ENCODE assay signal across 12 cellular contexts in the genomic region with DNA sequence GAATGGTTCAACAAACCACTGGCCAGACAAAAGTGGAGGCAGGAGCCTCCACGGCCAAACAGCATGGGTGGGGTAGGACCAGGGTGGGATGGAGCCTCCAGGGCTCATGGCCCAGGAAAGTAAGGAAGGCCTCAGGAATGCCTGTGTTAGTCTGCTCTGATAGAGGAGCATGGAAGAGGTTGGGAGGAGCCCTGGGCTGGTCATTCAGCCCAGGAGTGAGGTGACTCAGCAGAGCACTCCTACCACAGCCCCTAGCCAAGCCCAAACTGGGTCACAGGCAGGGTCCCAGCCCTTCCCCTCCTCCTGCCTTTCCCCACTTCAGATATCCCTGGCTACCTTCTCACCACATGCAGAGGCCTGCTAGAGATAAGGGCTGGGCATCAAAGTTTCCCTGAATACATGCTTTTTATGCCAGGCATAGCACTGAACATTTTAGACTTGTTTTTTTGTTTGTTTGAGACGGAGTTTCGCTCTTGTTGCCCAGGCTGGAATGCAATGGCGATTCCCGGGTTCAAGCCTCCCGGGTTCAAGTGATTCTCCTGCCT. TPM values are rescaled to one million over a fixed set of nuclear protein-coding genes. Genes with fewer than 3 reads are reported as not detected.
DNase-seq lines count a peak whose midpoint lies in the region; ATAC-seq and TF ChIP-seq lines count a peak whose summit lies in the region.
"Had no signal": no experiment of that assay in that cellular context is flagged by ENCODE, and none has a peak within 500 bp of the region (broad histone marks: within the 10 kb centered on the region; RNA-seq: fewer than 3 reads in every experiment).

No MANE protein-coding gene starts in this region.

- ATAC-seq in thoracic aorta (ENCODE audit: insufficient number of reproducible peaks, low FRiP score, low read depth) = no peak
- no peak for ATAC-seq in HG03139 (IDR thresholded peaks at IDR 0.05; ENCODE audit: unreplicated experiment)
- ATAC-seq in body of pancreas = no peak

- 68 to 81% methylated on average over 6 of the region's 6 CpGs for WGBS in body of pancreas, 2 donors

- no peak for TF ChIP-seq POLR2A in body of pancreas (IDR thresholded peaks at IDR 0.05)

- H3K27ac ChIP-seq in thoracic aorta (peak overlapping the region; percentile 72 to 79), body of pancreas (no peak overlapping the region)
- H3K27ac ChIP-seq: 22Rv1, lower lobe of right lung had no signal

- H3K27me3 ChIP-seq in thoracic aorta (replicated peaks; ENCODE audit: insufficient read depth) = no peaks in the 10 kb centered on the region
- no peaks in the 10 kb centered on the region for H3K27me3 ChIP-seq in body of pancreas

- no peak overlapping the region for H3K4me3 ChIP-seq in fibroblast of villous mesenchyme (ENCODE audit: low read depth, low read length)
- no peak overlapping the region for H3K4me3 ChIP-seq in thoracic aorta
- no peak overlapping the region for H3K4me3 ChIP-seq in body of pancreas
- H3K4me3 ChIP-seq: lower lobe of right lung had no signal

- H3K9me3 ChIP-seq in thoracic aorta = no peaks in the 10 kb centered on the region
- H3K9me3 ChIP-seq in body of pancreas = no peaks in the 10 kb centered on the region
- H3K9me3 ChIP-seq: lower lobe of right lung had no signal

- DNase-seq in DMS53 (lab: John Stamatoyannopoulos, UW) = peak; percentile 64
- DNase-seq in DMS53 treated with DMSO at 0.1 percent for 48 hours (lab: John Stamatoyannopoulos, UW; ENCODE audit: unreplicated experiment) = no peak
- peak; percentile 37 for DNase-seq in SW480 (ENCODE audit: low spot score)
- peak; percentile 42 for DNase-seq in fibroblast of villous mesenchyme (ENCODE audit: low read depth)
- DNase-seq in thoracic aorta (ENCODE audit: low spot score) = no peak
- no peak for DNase-seq in body of pancreas
- DNase-seq in nucleus accumbens (lab: John Stamatoyannopoulos, UW) = no peak
- DNase-seq: activated CD4-positive, alpha-beta T cell treated with anti-CD3 and anti-CD28 coated beads, Interleukin-2, amount 10 ng/mL, durations not matched to agents 24 days and 14 days; lower lobe of right lung; NCI-H2081 treated with DMSO at 0.1 percent for 48 hours had no signal

- H3K36me3 ChIP-seq in thoracic aorta (no peaks in the 10 kb centered on the region), body of pancreas (replicated peaks in 1 of 2; ENCODE audit: insufficient read depth in 1 of 2, low read depth in 2 of 2) (no peaks in the 10 kb centered on the region)
- H3K36me3 ChIP-seq: lower lobe of right lung had no signal

- intact Hi-C loops in body of pancreas (cut with DNase I) = no loop called here

- TF ChIP-seq CTCF in fibroblast of villous mesenchyme (IDR thresholded peaks at IDR 0.05; ENCODE audit: insufficient read depth, low read depth, low read length) = no peak
- no peak for TF ChIP-seq CTCF in thoracic aorta (IDR thresholded peaks at IDR 0.05)
- TF ChIP-seq CTCF in body of pancreas (IDR thresholded peaks at IDR 0.05) = no peak

- H3K4me1 ChIP-seq in thoracic aorta (ENCODE audit: control insufficient read depth in 1 of 2, low read depth in 2 of 2) (peaks cover 46 to 66% of the 10 kb centered on the region in 2 donors), body of pancreas (peaks cover 26% of the 10 kb centered on the region)

RNA-seq across cellular contexts. Expression of gene SHISA4, which starts 3.1 kb away (rescaled TPM):
- total RNA-seq in fibroblast of villous mesenchyme = 19.0 and 25.0 TPM in 2 replicates
- total RNA-seq in thoracic aorta = 100 to 1,000 TPM in 1 of 2 donors, 10 to 100 TPM in 1; 38.9 to 115 TPM
- total RNA-seq in body of pancreas = 1 to 10 TPM; 4.6 to 8.3 TPM

RNA-seq across cellular contexts. Expression of gene IPO9, which starts 56.6 kb away (rescaled TPM):
- total RNA-seq in fibroblast of villous mesenchyme (28.3 and 28.9 TPM in 2 replicates), thoracic aorta (10 to 100 TPM; 21.4 to 32.6 TPM), body of pancreas (10 to 100 TPM; 11.7 to 12.2 TPM)

Comparison
In these comparisons a context has a peak if more than half of its experiments do, and no peak if none do; other contexts are left out.
1. DNase-seq: peak in DMS53 (single experiment), SW480 (single experiment) and fibroblast of villous mesenchyme (single experiment); none in DMS53 treated with DMSO at 0.1 percent for 48 hours (single experiment), thoracic aorta (single experiment), body of pancreas (0 of 4) and nucleus accumbens (0 of 56).
2. H3K27ac ChIP-seq: peak in thoracic aorta (2 of 2); none in body of pancreas (0 of 4).